Comparison of ENCODE assay signal across 14 cellular contexts in genomic region chr4:99219479-99219878, GRCh38. TPM values are rescaled to one million over a fixed set of nuclear protein-coding genes. Genes with fewer than 3 reads are reported as not detected.
DNase-seq lines count a peak whose midpoint lies in the region; ATAC-seq, FAIRE-seq and TF ChIP-seq lines count a peak whose summit lies in the region.
"Had no signal": no experiment of that assay in that cellular context is flagged by ENCODE, and none has a peak within 500 bp of the region (broad histone marks: within the 10 kb centered on the region; RNA-seq: fewer than 3 reads in every experiment).

No MANE protein-coding gene starts in this region.

- H2AFZ ChIP-seq in OCI-LY7 (ENCODE audit: low read length) (no peak overlapping the region), PC-3 (ENCODE audit: low read length) (no peak overlapping the region)

- H3K36me3 ChIP-seq in OCI-LY7 (ENCODE audit: insufficient read depth, low read length) (no peaks in the 10 kb centered on the region), PC-3 (ENCODE audit: low read depth, low read length) (no peaks in the 10 kb centered on the region)
- H3K36me3 ChIP-seq: brain microvascular endothelial cell, tibial artery had no signal

- H3K79me2 ChIP-seq in OCI-LY7 (ENCODE audit: insufficient read depth, low read depth, low read length) (no peaks in the 10 kb centered on the region), PC-3 (ENCODE audit: low read length) (no peaks in the 10 kb centered on the region)

- H3K27ac ChIP-seq in OCI-LY7 (ENCODE audit: low read depth, low read length, poor library complexity, severe bottlenecking) (no peak overlapping the region), PC-3 (ENCODE audit: low read length) (no peak overlapping the region)
- H3K27ac ChIP-seq: A549, brain microvascular endothelial cell, SK-N-MC, tibial artery had no signal

- H3K9me3 Mint-ChIP-seq in Calu3 (ENCODE audit: low read depth, unreplicated experiment), result no peaks in the 10 kb centered on the region

- BruUV-seq in OCI-LY7 (replicated peaks; lab: Mats Ljungman, UMichigan) (no TSS peak), Calu3 (replicated peaks; lab: Mats Ljungman, UMichigan) (no TSS peak), PC-3 (replicated peaks; lab: Mats Ljungman, UMichigan) (no TSS peak)

- H3K4me3 ChIP-seq in OCI-LY7 (ENCODE audit: low read depth, low read length, poor library complexity, severe bottlenecking) (no peak overlapping the region), PC-3 (ENCODE audit: low read length) (no peak overlapping the region)
- H3K4me3 ChIP-seq: A549, SK-N-MC, tibial artery had no signal

- no peak for FAIRE-seq in GM12891 (lab: Jason Lieb, UNC)
- FAIRE-seq: A549 had no signal

- ATAC-seq in GM19468 (IDR thresholded peaks at IDR 0.05; ENCODE audit: extremely low read depth, unreplicated experiment), result peak; percentile 63
- peak; percentile 66 for ATAC-seq in HG03066 (IDR thresholded peaks at IDR 0.05; ENCODE audit: low read depth, unreplicated experiment)
- ATAC-seq in PC-3, result no peak
- ATAC-seq: A549 had no signal

- intact Hi-C loops in OCI-LY7 (cut with micrococcal nuclease; ENCODE audit: unreplicated experiment), result no loop called here
- intact Hi-C loops in Calu3 (cut with micrococcal nuclease; ENCODE audit: unreplicated experiment), result no loop called here
- intact Hi-C loops in PC-3 (cut with micrococcal nuclease), result no loop called here

- H3K4me3 Mint-ChIP-seq in Calu3 (ENCODE audit: low read depth, unreplicated experiment), result no peak overlapping the region

- POLR2A ChIA-PET in OCI-LY7 (lab: Charles Lee) (interaction anchor here (0.6 to 1.4 kb wide), 2 partner anchors 9 to 207 kb away, joined by 3 read pairs; no protein-coding TSS in a partner anchor), PC-3 (lab: Charles Lee; ENCODE audit: unreplicated experiment) (no interaction called here)

- CTCF ChIA-PET in OCI-LY7 (lab: Charles Lee; ENCODE audit: unreplicated experiment), result no interaction called here
- CTCF ChIA-PET in Calu3 (lab: Charles Lee), result no interaction called here
- CTCF ChIA-PET in PC-3 (lab: Charles Lee), result no interaction called here

- no peak overlapping the region for H3K4me2 ChIP-seq in OCI-LY7 (ENCODE audit: low read length)
- H3K4me2 ChIP-seq in PC-3 (ENCODE audit: low read length), result no peak overlapping the region
- H3K4me2 ChIP-seq: A549 had no signal

- no peaks in the 10 kb centered on the region for H3K36me3 Mint-ChIP-seq in Calu3 (ENCODE audit: insufficient read depth, unreplicated experiment)

- H3K4me1 ChIP-seq in OCI-LY7 (ENCODE audit: insufficient read depth, low read length, poor library complexity, severe bottlenecking), result no peaks in the 10 kb centered on the region
- no peaks in the 10 kb centered on the region for H3K4me1 ChIP-seq in PC-3 (ENCODE audit: insufficient read depth, low read length)
- H3K4me1 ChIP-seq: A549 had no signal

- H3K27me3 Mint-ChIP-seq in Calu3 (ENCODE audit: unreplicated experiment), result no peaks in the 10 kb centered on the region

- H3K9me3 ChIP-seq in OCI-LY7 (ENCODE audit: low read length), result no peaks in the 10 kb centered on the region
- no peaks in the 10 kb centered on the region for H3K9me3 ChIP-seq in PC-3 (ENCODE audit: low read length)
- H3K9me3 ChIP-seq: A549, tibial artery had no signal

- no peaks in the 10 kb centered on the region for H3F3A ChIP-seq in PC-3 (ENCODE audit: low read length, unreplicated experiment)

- no peak overlapping the region for H3K27ac Mint-ChIP-seq in Calu3 (ENCODE audit: unreplicated experiment)

- H3K9me2 ChIP-seq in OCI-LY7 (ENCODE audit: insufficient read depth, low read length) (no peaks in the 10 kb centered on the region), PC-3 (replicated peaks; ENCODE audit: low read length) (no peaks in the 10 kb centered on the region)

- no peaks in the 10 kb centered on the region for H4K20me1 ChIP-seq in OCI-LY7 (ENCODE audit: insufficient read depth, low read length)
- no peaks in the 10 kb centered on the region for H4K20me1 ChIP-seq in PC-3 (ENCODE audit: low read length)

- H3K9ac ChIP-seq in PC-3 (ENCODE audit: low read length), result no peak overlapping the region

- TF ChIP-seq CTCF in OCI-LY7 (conservative IDR thresholded peaks at IDR 0.05; ENCODE audit: low read length) (no peak), Calu3 (IDR thresholded peaks at IDR 0.05; ENCODE audit: unreplicated experiment) (no peak), PC-3 (conservative IDR thresholded peaks at IDR 0.05; ENCODE audit: low read depth, low read length) (no peak)

- no peak for TF ChIP-seq POLR2A in GM12891 (IDR thresholded peaks at IDR 0.05; ENCODE audit: low read depth, low read length)

- DNase-seq in GM12891 (ENCODE audit: insufficient read length, low spot score) (no peak), OCI-LY7 (ENCODE audit: low spot score) (peak; percentile 8), UCSD-AML1 (lab: John Stamatoyannopoulos, UW; ENCODE audit: unreplicated experiment) (no peak), Calu3 (no peak), PC-3 (no peak)
- DNase-seq in central memory CD4-positive, alpha-beta T cell, result no peak
- DNase-seq: brain microvascular endothelial cell, tibial artery had no signal

- H3K27me3 ChIP-seq in PC-3 (ENCODE audit: low read length), result no peaks in the 10 kb centered on the region
- H3K27me3 ChIP-seq: brain microvascular endothelial cell, tibial artery had no signal

- peaks cover 16% of the 10 kb centered on the region for H3K4me1 Mint-ChIP-seq in Calu3 (ENCODE audit: low read depth, unreplicated experiment)

TF ChIP-seq in GM12891, 5 proteins besides CTCF, POLR2A, EP300 and RAD21:
- TF ChIP-seq TAF1 (IDR thresholded peaks at IDR 0.05; ENCODE audit: low read depth, low read length) (no peak), POLR2AphosphoS5 (IDR thresholded peaks at IDR 0.05; ENCODE audit: low read depth, low read length) (no peak), SPI1 (IDR thresholded peaks at IDR 0.05; ENCODE audit: low read depth, low read length) (peak; percentile 86), PAX5 (IDR thresholded peaks at IDR 0.05; ENCODE audit: insufficient read depth, low read length, severe bottlenecking) (no peak), POU2F2 (IDR thresholded peaks at IDR 0.05; ENCODE audit: low read depth, low read length) (peak; percentile 79; the same call in 1 of the 2 replicates)
TF ChIP-seq in GM12891: peak in this region for 2.

RNA-seq across cellular contexts. Expression of gene ADH6, which starts 0.4 kb away (rescaled TPM):
- not detected for polyA plus RNA-seq in GM12891 (2012; ENCODE audit: low read depth, missing spikeins)
- total RNA-seq in OCI-LY7 (2014; rRNA removed; shearing (Covaris generic)), result not detected in 2 replicates
- not detected in 2 replicates for total RNA-seq in OCI-LY7 (2022)
- 1.2 and 1.6 TPM in 2 replicates for total RNA-seq in Calu3 (2022)
- not detected in 2 replicates for total RNA-seq in PC-3 (2014; rRNA removed)
- total RNA-seq: activated CD8-positive, alpha-beta memory T cell treated with anti-CD3 and anti-CD28 coated beads for 36 hours; pulmonary artery endothelial cell had no signal
